ENCODE assay signal across 8 cellular contexts in genomic region chr1:32273389-32274208, GRCh38. TPM values are rescaled to one million over a fixed set of nuclear protein-coding genes. Genes with fewer than 3 reads are reported as not detected.
DNase-seq lines count a peak whose midpoint lies in the region; ATAC-seq, FAIRE-seq and TF ChIP-seq lines count a peak whose summit lies in the region.

No MANE protein-coding gene starts in this region.

- H3K27me3 ChIP-seq in brain microvascular endothelial cell (replicated peaks), result peaks cover 2% of the 10 kb centered on the region

- H3K4me3 ChIP-seq in brain microvascular endothelial cell (ENCODE audit: low read depth, low read length), result no peak overlapping the region

- no peak overlapping the region for H3K27ac ChIP-seq in brain microvascular endothelial cell

- peaks cover 51% of the 10 kb centered on the region for H3K4me1 Mint-ChIP-seq in activated T-cell treated with anti-CD3 and anti-CD28 coated beads, Interleukin-2, amount 50 U/mL, for 72 hours (ENCODE audit: low read depth)
- H3K4me1 Mint-ChIP-seq in mesothelial cell of epicardium, result peaks cover 29% of the 10 kb centered on the region

- peak overlapping the region; percentile 71 to 81 for H3K4me3 Mint-ChIP-seq in activated T-cell treated with anti-CD3 and anti-CD28 coated beads, Interleukin-2, amount 50 U/mL, for 72 hours
- peak overlapping the region; percentile 50 for H3K4me3 Mint-ChIP-seq in mesothelial cell of epicardium

- peak overlapping the region; percentile 94 for H3K27ac Mint-ChIP-seq in activated T-cell treated with anti-CD3 and anti-CD28 coated beads, Interleukin-2, amount 50 U/mL, for 72 hours
- peak overlapping the region; percentile 94 for H3K27ac Mint-ChIP-seq in mesothelial cell of epicardium

- DNase-seq in ELF-1 (ENCODE audit: low read depth, low spot score) (peak; percentile 63), NCI-H774 (lab: John Stamatoyannopoulos, UW) (peak; percentile 54), mesothelial cell of epicardium (ENCODE audit: low spot score in 2 of 2, unreplicated experiment in 2 of 2) (no peak), urothelium cell line (ENCODE audit: low spot score) (peak; percentile 88), NCI-H1092 treated with DMSO at 0.1 percent for 48 hours (lab: John Stamatoyannopoulos, UW) (no peak), globus pallidus (ENCODE audit: low spot score) (no peak), brain microvascular endothelial cell (no peak)
- peak; percentile 79 to 88 for DNase-seq in activated T-cell treated with anti-CD3 and anti-CD28 coated beads, Interleukin-2, amount 50 U/mL, for 72 hours

- in situ Hi-C loops in brain microvascular endothelial cell (cut with HindIII; ENCODE audit: low pct_ligation_motif_present, low sequenced_read_pairs), result no loop called here

- ATAC-seq in activated T-cell treated with anti-CD3 and anti-CD28 coated beads, Interleukin-2, amount 50 U/mL, for 72 hours (replicated peaks in 1 of 2), result peak; percentile 94 to 96

- peak; percentile 65 for FAIRE-seq in urothelium cell line (lab: Jason Lieb, UNC)

- no peak for TF ChIP-seq CTCF in mesothelial cell of epicardium (IDR thresholded peaks at IDR 0.05; ENCODE audit: unreplicated experiment)
- no peak for TF ChIP-seq CTCF in brain microvascular endothelial cell (IDR thresholded peaks at IDR 0.05; ENCODE audit: low read depth, low read length, missing control alignments)

- H3K27me3 Mint-ChIP-seq in activated T-cell treated with anti-CD3 and anti-CD28 coated beads, Interleukin-2, amount 50 U/mL, for 72 hours (ENCODE audit: low read depth), result no peaks in the 10 kb centered on the region
- no peaks in the 10 kb centered on the region for H3K27me3 Mint-ChIP-seq in mesothelial cell of epicardium (ENCODE audit: low read depth)

- peaks cover 8 to 18% of the 10 kb centered on the region in 2 donors for H3K36me3 Mint-ChIP-seq in activated T-cell treated with anti-CD3 and anti-CD28 coated beads, Interleukin-2, amount 50 U/mL, for 72 hours (ENCODE audit: insufficient read depth in 2 of 2)
- no peaks in the 10 kb centered on the region for H3K36me3 Mint-ChIP-seq in mesothelial cell of epicardium

- H3K36me3 ChIP-seq in brain microvascular endothelial cell (replicated peaks), result no peaks in the 10 kb centered on the region

- no peaks in the 10 kb centered on the region for H3K9me3 Mint-ChIP-seq in activated T-cell treated with anti-CD3 and anti-CD28 coated beads, Interleukin-2, amount 50 U/mL, for 72 hours
- H3K9me3 Mint-ChIP-seq in mesothelial cell of epicardium, result no peaks in the 10 kb centered on the region

RNA-seq across cellular contexts. Expression of gene HDAC1, which starts 18.3 kb away (rescaled TPM):
- 100 to 1,000 TPM; 149 to 157 TPM for total RNA-seq in activated T-cell treated with anti-CD3 and anti-CD28 coated beads, Interleukin-2, amount 50 U/mL, for 72 hours
- 122 to 131 TPM (median 127 TPM) in 3 replicates for total RNA-seq in mesothelial cell of epicardium

RNA-seq across cellular contexts. Expression of gene LCK, which starts 22.5 kb away (rescaled TPM):
- 100 to 1,000 TPM; 227 to 254 TPM for total RNA-seq in activated T-cell treated with anti-CD3 and anti-CD28 coated beads, Interleukin-2, amount 50 U/mL, for 72 hours
- total RNA-seq in mesothelial cell of epicardium, result 1.4 to 1.8 TPM (median 1.5 TPM) in 3 replicates

RNA-seq across cellular contexts. Expression of gene FAM167B, which starts 26.6 kb away (rescaled TPM):
- total RNA-seq in activated T-cell treated with anti-CD3 and anti-CD28 coated beads, Interleukin-2, amount 50 U/mL, for 72 hours, result 1 to 10 TPM; 1.6 to 1.9 TPM
- 1.8 to 2.9 TPM (median 2.3 TPM) in 3 replicates for total RNA-seq in mesothelial cell of epicardium

RNA-seq across cellular contexts. Expression of gene EIF3I, which starts 51.4 kb away (rescaled TPM):
- total RNA-seq in activated T-cell treated with anti-CD3 and anti-CD28 coated beads, Interleukin-2, amount 50 U/mL, for 72 hours, result 100 to 1,000 TPM; 241 to 276 TPM
- total RNA-seq in mesothelial cell of epicardium, result 143 to 147 TPM (median 146 TPM) in 3 replicates

RNA-seq across cellular contexts. Expression of gene TMEM234, which starts 51.4 kb away (rescaled TPM):
- 10 to 100 TPM in 1 of 2 donors, 1 to 10 TPM in 1; 9.8 to 10.5 TPM for total RNA-seq in activated T-cell treated with anti-CD3 and anti-CD28 coated beads, Interleukin-2, amount 50 U/mL, for 72 hours
- total RNA-seq in mesothelial cell of epicardium, result 28.9 to 33.3 TPM (median 32.9 TPM) in 3 replicates

Comparison
In these comparisons a context has a peak if more than half of its experiments do, and no peak if none do; other contexts are left out.
1. DNase-seq: peak in ELF-1 (single experiment), NCI-H774 (single experiment), activated T-cell treated with anti-CD3 and anti-CD28 coated beads, Interleukin-2, amount 50 U/mL, for 72 hours (2 of 2) and urothelium cell line (single experiment); none in mesothelial cell of epicardium (0 of 2), NCI-H1092 treated with DMSO at 0.1 percent for 48 hours (single experiment), globus pallidus (single experiment) and brain microvascular endothelial cell (single experiment).
2. RNA of gene LCK, which starts 22.5 kb away (total RNA-seq): 227 to 254 TPM in activated T-cell treated with anti-CD3 and anti-CD28 coated beads, Interleukin-2, amount 50 U/mL, for 72 hours; 1.4 to 1.8 TPM in mesothelial cell of epicardium; every median in the first group is over 10 times any median in the second.